In genomic region chr9:37965116-37965515, GRCh38 we compare ENCODE assay signal across 14 cellular contexts.
A peak's percentile ranks its signal among the peaks of the same experiment; 100 is the strongest.
DNase-seq lines count a peak whose midpoint lies in the region; ATAC-seq and TF ChIP-seq lines count a peak whose summit lies in the region.
"Had no signal": no experiment of that assay in that cellular context is flagged by ENCODE, and none has a peak within 500 bp of the region (broad histone marks: within the 10 kb centered on the region; RNA-seq: fewer than 3 reads in every experiment).

No MANE protein-coding gene starts in this region.

- intact Hi-C loops in esophagus muscularis mucosa (cut with DNase I) = no loop called here

- 96% methylated on average over 2 of the region's 2 CpGs for WGBS in esophagus muscularis mucosa

- H3K36me3 Mint-ChIP-seq in activated T-helper 17 cell treated with anti-CD3 and anti-CD28 coated beads, Interleukin-2, amount 50 U/mL, for 72 hours (ENCODE audit: low read depth) = no peaks in the 10 kb centered on the region
- H3K36me3 Mint-ChIP-seq in progenitor cell of endocrine pancreas (ENCODE audit: insufficient read depth) = no peaks in the 10 kb centered on the region

- no peaks in the 10 kb centered on the region for H3K9me3 Mint-ChIP-seq in activated T-helper 17 cell treated with anti-CD3 and anti-CD28 coated beads, Interleukin-2, amount 50 U/mL, for 72 hours
- no peaks in the 10 kb centered on the region for H3K9me3 Mint-ChIP-seq in progenitor cell of endocrine pancreas (ENCODE audit: low read depth)
- H3K9me3 Mint-ChIP-seq: naive thymus-derived CD8-positive, alpha-beta T cell had no signal

- TF ChIP-seq EP300 in esophagus muscularis mucosa (IDR thresholded peaks at IDR 0.05) = no peak

- TF ChIP-seq POLR2A in esophagus muscularis mucosa (IDR thresholded peaks at IDR 0.05; ENCODE audit: low read depth) = no peak

- peaks cover 28 to 48% (median 33%) of the 10 kb centered on the region in 4 donors for H3K4me1 ChIP-seq in esophagus muscularis mucosa

- peak overlapping the region; percentile 18 for H3K27ac Mint-ChIP-seq in activated T-helper 17 cell treated with anti-CD3 and anti-CD28 coated beads, Interleukin-2, amount 50 U/mL, for 72 hours
- peak overlapping the region; percentile 97 for H3K27ac Mint-ChIP-seq in progenitor cell of endocrine pancreas

- H3K4me1 Mint-ChIP-seq in activated T-helper 17 cell treated with anti-CD3 and anti-CD28 coated beads, Interleukin-2, amount 50 U/mL, for 72 hours = no peaks in the 10 kb centered on the region
- H3K4me1 Mint-ChIP-seq in progenitor cell of endocrine pancreas (ENCODE audit: low read depth) = peaks cover 73% of the 10 kb centered on the region

- DNase-seq in esophagus muscularis mucosa (ENCODE audit: extremely low spot score) (no peak), progenitor cell of endocrine pancreas (ENCODE audit: low spot score, unreplicated experiment) (no peak), T1000 (lab: John Stamatoyannopoulos, UW) (no peak), ecto neural progenitor cell (ENCODE audit: low spot score) (no peak)
- DNase-seq: ACHN; activated CD8-positive, alpha-beta memory T cell treated with anti-CD3 and anti-CD28 coated beads for 24 hours; activated naive CD4-positive, alpha-beta T cell; NCI-H1105 treated with DMSO at 0.1 percent for 48 hours; NCI-H524 had no signal

- H3K36me3 ChIP-seq in esophagus muscularis mucosa = no peaks in the 10 kb centered on the region

- TF ChIP-seq CTCF in 22Rv1 (IDR thresholded peaks at IDR 0.05) (no peak), esophagus muscularis mucosa (IDR thresholded peaks at IDR 0.05) (no peak), progenitor cell of endocrine pancreas (IDR thresholded peaks at IDR 0.05; ENCODE audit: unreplicated experiment) (no peak)

- H3K27ac ChIP-seq in 22Rv1 = peak overlapping the region; percentile 83
- H3K27ac ChIP-seq in esophagus muscularis mucosa (replicated peaks in 1 of 4) = peak overlapping the region in 3 of 4 donors; percentile 54 to 69 (median 56)

- ATAC-seq in activated T-helper 17 cell treated with anti-CD3 and anti-CD28 coated beads, Interleukin-2, amount 50 U/mL, for 72 hours (replicated peaks) = no peak
- ATAC-seq in GM21576 (IDR thresholded peaks at IDR 0.05; ENCODE audit: unreplicated experiment) (no peak), HG03354 (IDR thresholded peaks at IDR 0.05; ENCODE audit: poor library complexity, severe bottlenecking, unreplicated experiment) (no peak)
- ATAC-seq: naive thymus-derived CD8-positive, alpha-beta T cell had no signal

- H3K9me3 ChIP-seq in esophagus muscularis mucosa = no peaks in the 10 kb centered on the region

- no peak overlapping the region for H3K4me3 Mint-ChIP-seq in activated T-helper 17 cell treated with anti-CD3 and anti-CD28 coated beads, Interleukin-2, amount 50 U/mL, for 72 hours
- H3K4me3 Mint-ChIP-seq in progenitor cell of endocrine pancreas (ENCODE audit: low read depth) = no peak overlapping the region

- peaks cover 3% of the 10 kb centered on the region for H3K27me3 Mint-ChIP-seq in activated T-helper 17 cell treated with anti-CD3 and anti-CD28 coated beads, Interleukin-2, amount 50 U/mL, for 72 hours
- H3K27me3 Mint-ChIP-seq in progenitor cell of endocrine pancreas = no peaks in the 10 kb centered on the region
- H3K27me3 Mint-ChIP-seq: naive thymus-derived CD8-positive, alpha-beta T cell had no signal

- H3K27me3 ChIP-seq in esophagus muscularis mucosa = no peaks in the 10 kb centered on the region

- H3K4me3 ChIP-seq in esophagus muscularis mucosa = no peak overlapping the region
